In genomic region chr3:4512895-4513616, GRCh38 we compare ENCODE assay signal across 2 cellular contexts.
TF ChIP-seq lines count a peak whose summit lies in the region.

No MANE protein-coding gene starts in this region.

TF ChIP-seq in K562, 482 proteins besides CTCF, POLR2A, EP300 and RAD21 (continued from another document and continues in another):
- TF ChIP-seq RREB1 (CRISPR knock-in tag; IDR thresholded peaks at IDR 0.05), result peak; percentile 70; the same call in 1 of the 2 replicates
- TF ChIP-seq TBL1XR1 (IDR thresholded peaks at IDR 0.05; ENCODE audit: low read length in 2 of 2), result 0 out of 4 replicates have a peak, but pooled peaks of 1 of the 2 experiments have one; percentile 9
- 0 out of 2 replicates have a peak, but pooled peaks have one; percentile 11 for TF ChIP-seq TFAP4 (CRISPR knock-in tag; IDR thresholded peaks at IDR 0.05; ENCODE audit: borderline replicate concordance)
- no peak for TF ChIP-seq PTRF (tag; IDR thresholded peaks at IDR 0.05)
- no peak for TF ChIP-seq CCNT2 (IDR thresholded peaks at IDR 0.05; ENCODE audit: borderline replicate concordance, extremely low read depth, insufficient read length, low read depth, low read length)
- 0 out of 2 replicates have a peak, but pooled peaks have one; percentile 11 for TF ChIP-seq DEAF1 (CRISPR knock-in tag; IDR thresholded peaks at IDR 0.05)
- no peak for TF ChIP-seq ZNF277 (CRISPR knock-in tag; IDR thresholded peaks at IDR 0.05; ENCODE audit: borderline replicate concordance)
- 0 out of 2 replicates have a peak, but pooled peaks have one; percentile 27 for TF ChIP-seq SOX6 (IDR thresholded peaks at IDR 0.05)
- no peak for TF ChIP-seq ZNF586 (CRISPR knock-in tag; conservative IDR thresholded peaks at IDR 0.05)
- peak; percentile 93 for TF ChIP-seq CTBP1 (IDR thresholded peaks at IDR 0.05; ENCODE audit: borderline replicate concordance)
- no peak for TF ChIP-seq ZBED1 (IDR thresholded peaks at IDR 0.05)
- TF ChIP-seq U2AF2 (optimal IDR thresholded peaks at IDR 0.05; ENCODE audit: low read depth, low read length), result no peak
- TF ChIP-seq FOXP4 (CRISPR knock-in tag; IDR thresholded peaks at IDR 0.05; ENCODE audit: borderline replicate concordance), result no peak
- TF ChIP-seq SMARCE1 (IDR thresholded peaks at IDR 0.05), result no peak
- no peak for TF ChIP-seq ZNF431 (CRISPR knock-in tag; IDR thresholded peaks at IDR 0.05)

TF ChIP-seq in HepG2, 621 proteins besides CTCF, POLR2A, EP300 and RAD21 (continued from another document and continues in another):
- no peak for TF ChIP-seq HMGXB3 (CRISPR knock-in tag; IDR thresholded peaks at IDR 0.05; ENCODE audit: borderline replicate concordance)
- no peak for TF ChIP-seq DPF2 (CRISPR knock-in tag; IDR thresholded peaks at IDR 0.05; ENCODE audit: borderline replicate concordance, low read depth)
- 0 out of 2 replicates have a peak, but pooled peaks have one; percentile 7 for TF ChIP-seq RXRB (CRISPR knock-in tag; IDR thresholded peaks at IDR 0.05; ENCODE audit: borderline replicate concordance)
- TF ChIP-seq POLR2AphosphoS2 (IDR thresholded peaks at IDR 0.05; ENCODE audit: low read depth, low read length), result no peak
- TF ChIP-seq ASH2L (IDR thresholded peaks at IDR 0.05; ENCODE audit: insufficient read length, low read depth, low read length), result peak; percentile 39
- no peak for TF ChIP-seq ZNF550 (CRISPR knock-in tag; IDR thresholded peaks at IDR 0.05; ENCODE audit: borderline replicate concordance)
- no peak for TF ChIP-seq ZNF331 (CRISPR knock-in tag; IDR thresholded peaks at IDR 0.05)
- peak; percentile 22; the same call in 1 of the 2 replicates for TF ChIP-seq KDM2A (CRISPR knock-in tag; IDR thresholded peaks at IDR 0.05; ENCODE audit: borderline replicate concordance, low read depth)
- TF ChIP-seq PATZ1 (CRISPR knock-in tag; IDR thresholded peaks at IDR 0.05), result 0 out of 2 replicates have a peak, but pooled peaks have one; percentile 26
- TF ChIP-seq KAT2B (IDR thresholded peaks at IDR 0.05; ENCODE audit: borderline replicate concordance, low read depth, low read length), result no peak
- TF ChIP-seq PAXIP1 (CRISPR knock-in tag; conservative IDR thresholded peaks at IDR 0.05), result peak; percentile 69
- no peak for TF ChIP-seq ATF6 (CRISPR knock-in tag; conservative IDR thresholded peaks at IDR 0.05)
- no peak for TF ChIP-seq ZNF414 (CRISPR knock-in tag; IDR thresholded peaks at IDR 0.05)
- peak; percentile 60; the same call in 1 of the 2 replicates for TF ChIP-seq MAX (IDR thresholded peaks at IDR 0.05)
- no peak for TF ChIP-seq FOXP1 (IDR thresholded peaks at IDR 0.05)
- 0 out of 2 replicates have a peak, but pooled peaks have one; percentile 19 for TF ChIP-seq FOXP1 (CRISPR knock-in tag; IDR thresholded peaks at IDR 0.05)
- no peak for TF ChIP-seq CHCHD3 (CRISPR knock-in tag; IDR thresholded peaks at IDR 0.05)
- TF ChIP-seq ZSCAN21 (CRISPR knock-in tag; IDR thresholded peaks at IDR 0.05; ENCODE audit: borderline replicate concordance), result no peak
- TF ChIP-seq ZNF24 (IDR thresholded peaks at IDR 0.05), result no peak
- TF ChIP-seq ZFX (CRISPR knock-in tag; IDR thresholded peaks at IDR 0.05; ENCODE audit: low read depth), result peak; percentile 53; the same call in 1 of the 2 replicates
- TF ChIP-seq RFX1 (IDR thresholded peaks at IDR 0.05), result no peak
- TF ChIP-seq POGZ (CRISPR knock-in tag; IDR thresholded peaks at IDR 0.05), result 0 out of 2 replicates have a peak, but pooled peaks have one; percentile 36
- no peak for TF ChIP-seq ZFP36L2 (CRISPR knock-in tag; IDR thresholded peaks at IDR 0.05)
- TF ChIP-seq ZNF143 (CRISPR knock-in tag; IDR thresholded peaks at IDR 0.05), result 0 out of 2 replicates have a peak, but pooled peaks have one; percentile 21
- TF ChIP-seq SP5 (CRISPR knock-in tag; IDR thresholded peaks at IDR 0.05; ENCODE audit: borderline replicate concordance, low read depth), result peak; percentile 27; the same call in 1 of the 2 replicates
- TF ChIP-seq ZNF687 (CRISPR knock-in tag; IDR thresholded peaks at IDR 0.05), result peak; percentile 72
- peak; percentile 50; the same call in 1 of the 2 replicates for TF ChIP-seq GATA4 (IDR thresholded peaks at IDR 0.05; ENCODE audit: borderline replicate concordance, low read depth)
- 0 out of 2 replicates have a peak, but pooled peaks have one; percentile 14 for TF ChIP-seq ZFY (CRISPR knock-in tag; IDR thresholded peaks at IDR 0.05)
- peak; percentile 40; the same call in 1 of the 2 replicates for TF ChIP-seq PHF21A (CRISPR knock-in tag; IDR thresholded peaks at IDR 0.05)
- TF ChIP-seq NFKB2 (CRISPR knock-in tag; IDR thresholded peaks at IDR 0.05; ENCODE audit: borderline replicate concordance), result no peak
- 0 out of 2 replicates have a peak, but pooled peaks have one; percentile 27 for TF ChIP-seq PBX2 (CRISPR knock-in tag; IDR thresholded peaks at IDR 0.05)
- peak; percentile 65; the same call in 1 of the 2 replicates for TF ChIP-seq ZNF292 (CRISPR knock-in tag; IDR thresholded peaks at IDR 0.05; ENCODE audit: borderline replicate concordance, low read depth)
- no peak for TF ChIP-seq KAT7 (CRISPR knock-in tag; IDR thresholded peaks at IDR 0.05; ENCODE audit: borderline replicate concordance)
- peak; percentile 60 for TF ChIP-seq GABPB1 (CRISPR knock-in tag; IDR thresholded peaks at IDR 0.05)
- TF ChIP-seq U2AF1 (optimal IDR thresholded peaks at IDR 0.05; ENCODE audit: low read depth, low read length), result no peak
- peak; percentile 43 for TF ChIP-seq SALL1 (CRISPR knock-in tag; IDR thresholded peaks at IDR 0.05)
